ENCODE assay signal across 21 cellular contexts in genomic region chr11:104738918-104739317, GRCh38.
"Had no signal": no experiment of that assay in that cellular context is flagged by ENCODE, and none has a peak within 500 bp of the region (broad histone marks: within the 10 kb centered on the region; RNA-seq: fewer than 3 reads in every experiment).

No MANE protein-coding gene starts in this region.

- ATAC-seq: gastroesophageal sphincter, lower lobe of right lung, natural killer cell had no signal

- H3K4me1 ChIP-seq: esophagus squamous epithelium, gastroesophageal sphincter, left ventricle myocardium inferior, lower lobe of right lung, right atrium auricular region, stomach, transverse colon had no signal

- H3K27me3 ChIP-seq: esophagus squamous epithelium, gastroesophageal sphincter, right atrium auricular region, stomach, transverse colon had no signal

- H3K27me3 Mint-ChIP-seq: memory B cell had no signal

- FAIRE-seq: keratinocyte, small intestine had no signal

- H3K4me3 Mint-ChIP-seq: immature natural killer cell, memory B cell, mesothelial cell of epicardium, natural killer cell, neural crest cell had no signal

- DNase-seq: dermis blood vessel endothelial cell; esophagus squamous epithelium; foreskin fibroblast; glutamatergic neuron; immature natural killer cell; left ventricle myocardium inferior; lower lobe of right lung; natural killer cell; small intestine; stimulated activated CD4-positive, alpha-beta T cell treated with anti-CD3 and anti-CD28 coated beads, Interleukin-12 subunit alpha, Interleukin-12 subunit beta, amount 100 ng/mL, for 4 hours; stimulated activated naive CD4-positive, alpha-beta T cell; stomach; substantia nigra; transverse colon had no signal

- H3K9me3 ChIP-seq: esophagus squamous epithelium, gastroesophageal sphincter, left ventricle myocardium inferior, lower lobe of right lung, right atrium auricular region, stomach, thoracic aorta, transverse colon had no signal

- H3K4me3 ChIP-seq: esophagus squamous epithelium, gastroesophageal sphincter, left ventricle myocardium inferior, lower lobe of right lung, right atrium auricular region, stomach, thoracic aorta, transverse colon had no signal

- H3K36me3 ChIP-seq: esophagus squamous epithelium, gastroesophageal sphincter, left ventricle myocardium inferior, lower lobe of right lung, right atrium auricular region, stomach, thoracic aorta, transverse colon had no signal

- H3K9me3 Mint-ChIP-seq: immature natural killer cell, neural crest cell had no signal

- H3K36me3 Mint-ChIP-seq: natural killer cell had no signal

- H3K27ac Mint-ChIP-seq: memory B cell, mesothelial cell of epicardium, natural killer cell had no signal

- H3K27ac ChIP-seq: esophagus squamous epithelium, gastroesophageal sphincter, left ventricle myocardium inferior, lower lobe of right lung, right atrium auricular region, stomach, thoracic aorta, transverse colon had no signal
